In the genomic region with DNA sequence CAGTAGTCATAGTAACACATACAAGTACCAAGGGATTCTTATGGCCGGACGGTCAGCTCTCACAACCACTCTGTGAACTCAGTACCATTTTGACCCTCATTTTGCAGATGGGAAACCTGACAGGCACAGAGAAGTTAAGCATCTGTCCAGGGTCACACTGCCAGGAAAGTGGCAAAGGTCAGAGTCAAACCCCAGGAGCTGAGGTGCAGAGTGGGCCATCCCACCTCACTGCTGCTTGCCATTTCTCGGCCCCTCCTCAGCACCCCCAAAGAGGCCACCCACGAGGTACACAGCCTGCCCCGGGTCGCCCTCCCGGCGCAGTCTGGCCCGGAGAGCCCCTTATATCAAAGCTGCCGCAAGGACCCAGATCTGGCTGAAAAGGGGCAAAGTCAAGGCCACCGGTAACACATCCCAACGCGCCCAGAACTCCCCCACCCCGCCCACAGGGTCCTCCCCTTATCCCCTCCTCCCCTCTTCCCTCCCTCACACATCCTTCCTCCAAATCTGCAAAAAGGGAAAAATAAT, we compare ENCODE assay signal across 8 cellular contexts. TPM values are rescaled to one million over a fixed set of nuclear protein-coding genes. Genes with fewer than 3 reads are reported as not detected.
DNase-seq lines count a peak whose midpoint lies in the region; ATAC-seq, FAIRE-seq and TF ChIP-seq lines count a peak whose summit lies in the region.

No MANE protein-coding gene starts in this region.

- H3K36me3 ChIP-seq in GM12878 (ENCODE audit: control insufficient read depth in 2 of 2, insufficient read depth in 2 of 2, low read length in 1 of 2) (no peaks in the 10 kb centered on the region; a peak in 2 of 4 replicates), lower lobe of right lung (no peaks in the 10 kb centered on the region), transverse colon (no peaks in the 10 kb centered on the region)

- RAD21 ChIA-PET in GM12878 (lab: Charles Lee; ENCODE audit: unreplicated experiment) = interaction anchor here (0.6 to 6.0 kb wide), 8 partner anchors 14 to 209 kb away, joined by 3 to 37 read pairs (median 5); no protein-coding TSS in a partner anchor

- DNase-seq in activated T-cell treated with anti-CD3 and anti-CD28 coated beads, Interleukin-2, amount 50 U/mL, for 72 hours = no peak
- no peak for DNase-seq in activated T-cell treated with anti-CD3 and anti-CD28 coated beads for 4 hours
- no peak for DNase-seq in GM12878 (ENCODE audit: low read depth, low spot score)
- DNase-seq in lower lobe of right lung = no peak
- no peak for DNase-seq in transverse colon
- DNase-seq in effector CD4-positive, alpha-beta T cell = no peak
- DNase-seq in frontal cortex (ENCODE audit: low spot score in 2 of 2) = no peak

- H3K27me3 Mint-ChIP-seq in activated T-cell treated with anti-CD3 and anti-CD28 coated beads, Interleukin-2, amount 50 U/mL, for 72 hours (ENCODE audit: low read depth) = no peaks in the 10 kb centered on the region

- H3K9ac ChIP-seq in GM12878 (ENCODE audit: control insufficient read depth, insufficient read depth, low read length) = peak overlapping the region; percentile 89; the same call in 1 of the 2 replicates

- POLR2A ChIA-PET in GM12878 (lab: Charles Lee) = interaction anchor here (1.1 to 4.6 kb wide), 3 partner anchors 14 to 209 kb away, joined by 3 to 31 read pairs (median 4); no protein-coding TSS in a partner anchor

- WGBS in GM12878 (ENCODE audit: insufficient coverage, insufficient replicate concordance, low lambda C conversion rate, missing lambda C conversion rate) = 1% methylated on average over 14 of the region's 14 CpGs
- WGBS in transverse colon (ENCODE audit: low coverage in 1 of 2), 2 donors = 9 to 70% methylated on average over 2 to 13 of the region's 14 CpGs

- H3K4me1 Mint-ChIP-seq in activated T-cell treated with anti-CD3 and anti-CD28 coated beads, Interleukin-2, amount 50 U/mL, for 72 hours (ENCODE audit: low read depth) = peaks cover 54% of the 10 kb centered on the region

- intact Hi-C loops in GM12878 (cut with micrococcal nuclease; ENCODE audit: unreplicated experiment) (loop anchor here (2.0 to 10.0 kb wide), 4 partner anchors 21 to 349 kb away; partner anchors contain the start of gene UBC), lower lobe of right lung (cut with DNase I) (no loop called here), transverse colon (cut with DNase I; ENCODE audit: low total_unique reads) (loop anchor here (5.0 kb wide), 2 partner anchors 48 to 187 kb away; no protein-coding TSS in a partner anchor)

- H3K4me3 ChIP-seq in GM12878 (peak overlapping the region; percentile 82), lower lobe of right lung (peak overlapping the region; percentile 97), transverse colon (peak overlapping the region; percentile 62 to 98 (median 94))

- TSS peak; percentile 60 for BruUV-seq in GM12878 (replicated peaks; lab: Mats Ljungman, UMichigan)

- H3K4me1 ChIP-seq in GM12878 (ENCODE audit: control insufficient read depth, insufficient read depth, low read length) (peaks cover 37% of the 10 kb centered on the region), lower lobe of right lung (peaks cover 67% of the 10 kb centered on the region), transverse colon (peaks cover 23 to 65% (median 46%) of the 10 kb centered on the region in 4 donors)

- no peaks in the 10 kb centered on the region for H3K27me3 ChIP-seq in GM12878 (replicated peaks in 1 of 2; ENCODE audit: control insufficient read depth in 2 of 2, insufficient read depth in 2 of 2, low read length in 1 of 2)
- no peaks in the 10 kb centered on the region for H3K27me3 ChIP-seq in lower lobe of right lung (ENCODE audit: low read depth)
- no peaks in the 10 kb centered on the region for H3K27me3 ChIP-seq in transverse colon

- peaks cover 66% of the 10 kb centered on the region for H3K79me2 ChIP-seq in GM12878 (ENCODE audit: control insufficient read depth, insufficient read depth, low read length)

- TF ChIP-seq EP300 in GM12878 (IDR thresholded peaks at IDR 0.05; ENCODE audit: borderline replicate concordance in 1 of 2, control insufficient read depth in 1 of 2, low read depth in 2 of 2, low read length in 2 of 2) (no peak), transverse colon (IDR thresholded peaks at IDR 0.05; ENCODE audit: low read depth) (no peak)

- no peaks in the 10 kb centered on the region for H4K20me1 ChIP-seq in GM12878 (ENCODE audit: control insufficient read depth, insufficient read depth)

- no peaks in the 10 kb centered on the region for H3K9me3 ChIP-seq in GM12878 (replicated peaks; ENCODE audit: control insufficient read depth, insufficient read depth, low read length)
- H3K9me3 ChIP-seq in lower lobe of right lung = no peaks in the 10 kb centered on the region
- no peaks in the 10 kb centered on the region for H3K9me3 ChIP-seq in transverse colon

- TF ChIP-seq POLR2A in GM12878 (IDR thresholded peaks at IDR 0.05; ENCODE audit: low read depth, low read length) (no peak), transverse colon (IDR thresholded peaks at IDR 0.05) (no peak)

- SMC1A ChIA-PET in GM12878 (lab: Charles Lee; ENCODE audit: uncharacterized antibody, unreplicated experiment) = interaction anchor here (1.7 to 7.0 kb wide), 4 partner anchors 13 to 72 kb away, joined by 5 to 48 read pairs (median 13); no protein-coding TSS in a partner anchor

- H3K9me3 Mint-ChIP-seq in activated T-cell treated with anti-CD3 and anti-CD28 coated beads, Interleukin-2, amount 50 U/mL, for 72 hours = no peaks in the 10 kb centered on the region

- TF ChIP-seq CTCF in GM12878 (IDR thresholded peaks at IDR 0.05 in 2 of 3, conservative IDR thresholded peaks at IDR 0.05 in 1 of 3; ENCODE audit: control insufficient read depth in 2 of 3, extremely low read depth in 1 of 3, insufficient read depth in 1 of 3, low read depth in 3 of 3, low read length in 3 of 3) = no peak
- TF ChIP-seq CTCF in lower lobe of right lung (IDR thresholded peaks at IDR 0.05) = no peak
- TF ChIP-seq CTCF in transverse colon (IDR thresholded peaks at IDR 0.05) = no peak

- H3K27ac Mint-ChIP-seq in activated T-cell treated with anti-CD3 and anti-CD28 coated beads, Interleukin-2, amount 50 U/mL, for 72 hours = no peak overlapping the region

- TF ChIP-seq RAD21 in GM12878 (IDR thresholded peaks at IDR 0.05; ENCODE audit: insufficient read depth, low read depth, low read length) = no peak

- H3K36me3 Mint-ChIP-seq in activated T-cell treated with anti-CD3 and anti-CD28 coated beads, Interleukin-2, amount 50 U/mL, for 72 hours (ENCODE audit: insufficient read depth in 2 of 2) = peaks cover 0 to 1% of the 10 kb centered on the region in 2 donors

- peak overlapping the region; percentile 91 for H3K27ac ChIP-seq in GM12878 (ENCODE audit: control insufficient read depth, insufficient read depth)
- peak overlapping the region; percentile 98 for H3K27ac ChIP-seq in lower lobe of right lung
- peak overlapping the region; percentile 96 to 100 (median 99) for H3K27ac ChIP-seq in transverse colon

- peak overlapping the region; percentile 89 for H3K4me2 ChIP-seq in GM12878 (ENCODE audit: control insufficient read depth, insufficient read depth)

- no peak overlapping the region for H2AFZ ChIP-seq in GM12878 (ENCODE audit: control insufficient read depth, low read depth, low read length)

- CTCF ChIA-PET in GM12878 (lab: Yijun Ruan, JAX) = interaction anchor here (0.7 to 1.4 kb wide), 3 partner anchors 68 to 206 kb away, joined by 3 to 4 read pairs (median 3); no protein-coding TSS in a partner anchor

- ATAC-seq in activated T-cell treated with anti-CD3 and anti-CD28 coated beads, Interleukin-2, amount 50 U/mL, for 72 hours (replicated peaks in 1 of 2) = no peak
- ATAC-seq in GM12878 (no peak), lower lobe of right lung (no peak), GM19035 (IDR thresholded peaks at IDR 0.05; ENCODE audit: unreplicated experiment) (no peak)

- in situ Hi-C loops in GM12878 (cut with MboI) = no loop called here
- in situ Hi-C loops in transverse colon (cut with MboI; ENCODE audit: low pct_ligation_motif_present in 1 of 4, low pct_unique_long_range_greater_than_20kb in 1 of 4, low sequenced_read_pairs in 3 of 4) = loop anchor here in 2 of 4 donors (10.0 kb wide), 2 partner anchors 51 to 199 kb away; no protein-coding TSS in a partner anchor

- peak overlapping the region; percentile 91 to 93 for H3K4me3 Mint-ChIP-seq in activated T-cell treated with anti-CD3 and anti-CD28 coated beads, Interleukin-2, amount 50 U/mL, for 72 hours

- FAIRE-seq in GM12878 (lab: Jason Lieb, UNC) = no peak
- FAIRE-seq in frontal cortex (lab: Jason Lieb, UNC) = no peak

TF ChIP-seq in GM12878, 131 proteins besides CTCF, POLR2A, EP300 and RAD21:
- peak; percentile 23; the same call in 1 of the 2 replicates for TF ChIP-seq NR2F1 (conservative IDR thresholded peaks at IDR 0.05)
- TF ChIP-seq SIX5 (IDR thresholded peaks at IDR 0.05; ENCODE audit: low read depth, low read length, severe bottlenecking) = no peak
- no peak for TF ChIP-seq KAT2A (conservative IDR thresholded peaks at IDR 0.05; ENCODE audit: control insufficient read depth, low read depth, low read length)

RNA-seq across cellular contexts. Expression of gene NCOR2, which starts 1.7 kb away (rescaled TPM):
- 100 to 1,000 TPM; 125 to 142 TPM for total RNA-seq in activated T-cell treated with anti-CD3 and anti-CD28 coated beads, Interleukin-2, amount 50 U/mL, for 72 hours
- 166 and 195 TPM in 2 replicates for total RNA-seq in GM12878 (2013; cell fraction: nucleolus; rRNA removed)
- total RNA-seq in GM12878 (2014; rRNA removed) (12.8 and 18.6 TPM in 2 replicates), GM12878 (2014; rRNA removed; fragmentation: Illumina TruSeq; extraction: Trizol) (7.2 and 8.6 TPM in 2 replicates), GM12878 (2021) (164 and 179 TPM in 2 replicates), lower lobe of right lung (318 TPM), transverse colon (100 to 1,000 TPM in 2 of 4 donors, 10 to 100 TPM in 2; 72.1 to 460 (median 119) TPM), frontal cortex (7.3 TPM)
- 25.4 TPM for polyA plus RNA-seq in GM12878 (2011; ENCODE audit: low read depth)
- polyA plus RNA-seq in GM12878 (2011; rRNA removed) (2.6 and 4.2 TPM in 2 replicates), GM12878 (2014; fragmentation: Illumina TruSeq; extraction: Trizol) (10.2 and 17.4 TPM in 2 replicates), GM12878 (2014; fragmentation: Nextera tagmentation; extraction: Ambion mirVana) (under 1 TPM; 0.43 to 0.60 TPM), GM12878 (2014; rRNA removed) (41.1 and 63.1 TPM in 2 replicates), GM12878 (2016; fragmentation: Nextera tagmentation; extraction: Ambion mirVana) (10 to 100 TPM; 12.7 to 17.1 TPM)
- 6.2 and 8.2 TPM in 2 replicates for polyA plus RNA-seq in GM12878 (2011; cell fraction: cytosol; rRNA removed)
- 44.5 and 72.5 TPM in 2 replicates for polyA plus RNA-seq in GM12878 (2011; cell fraction: nucleus; rRNA removed)
- polyA plus RNA-seq in GM12878 (2012) = 79.0 and 103 TPM in 2 replicates
- 33.4 and 33.8 TPM in 2 replicates for polyA minus RNA-seq in GM12878 (2011; rRNA and poly(A)+ RNA removed)
- 26.9 and 42.9 TPM in 2 replicates for polyA minus RNA-seq in GM12878 (2011; cell fraction: cytosol; rRNA and poly(A)+ RNA removed)
- polyA minus RNA-seq in GM12878 (2011; cell fraction: nucleus; rRNA and poly(A)+ RNA removed) = 23.1 and 47.3 TPM in 2 replicates
